9 cellular contexts compared by ENCODE assay signal in genomic region chr19:2969104-2969504, GRCh38. TPM values are rescaled to one million over a fixed set of nuclear protein-coding genes. Genes with fewer than 3 reads are reported as not detected.
DNase-seq lines count a peak whose midpoint lies in the region; ATAC-seq, FAIRE-seq and TF ChIP-seq lines count a peak whose summit lies in the region.
"Had no signal": no experiment of that assay in that cellular context is flagged by ENCODE, and none has a peak within 500 bp of the region (broad histone marks: within the 10 kb centered on the region; RNA-seq: fewer than 3 reads in every experiment).

No MANE protein-coding gene starts in this region.

- DNase-seq in G401 (ENCODE audit: low spot score), result peak; percentile 96
- DNase-seq in NCI-H510A (lab: John Stamatoyannopoulos, UW), result peak; percentile 82
- DNase-seq in fibroblast of pulmonary artery (ENCODE audit: low read depth), result peak; percentile 80
- no peak for DNase-seq in sciatic nerve (ENCODE audit: low spot score)
- no peak for DNase-seq in activated T-cell treated with anti-CD3 and anti-CD28 coated beads, Interleukin-2, amount 50 U/mL, for 48 hours
- no peak for DNase-seq in RCC 7860 (ENCODE audit: low spot score)
- DNase-seq in activated T-cell treated with anti-CD3 and anti-CD28 coated beads for 4 hours, result no peak
- DNase-seq: stimulated activated CD4-positive, alpha-beta T cell treated with anti-CD3 and anti-CD28 coated beads, Interleukin-12 subunit alpha, Interleukin-12 subunit beta, amount 100 ng/mL, for 4 hours had no signal

- peak; percentile 46 for ATAC-seq in sciatic nerve
- no peak for ATAC-seq in HG03159 (IDR thresholded peaks at IDR 0.05; ENCODE audit: unreplicated experiment)

- no peak for TF ChIP-seq CTCF in fibroblast of pulmonary artery (IDR thresholded peaks at IDR 0.05; ENCODE audit: low read length, missing control alignments)

- intact Hi-C loops in sciatic nerve (cut with DNase I), result no loop called here

- in situ Hi-C loops in G401 (cut with HindIII; ENCODE audit: low sequenced_read_pairs), result no loop called here

- H3K4me3 ChIP-seq in fibroblast of pulmonary artery (replicated peaks; ENCODE audit: low read depth, low read length), result no peak overlapping the region

- FAIRE-seq in RCC 7860 (lab: Jason Lieb, UNC), result no peak

RNA-seq across cellular contexts. Expression of gene TLE6, which starts 8.3 kb away (rescaled TPM):
- total RNA-seq in G401 (2014; rRNA removed; shearing (Covaris generic)), result 2.7 and 10.4 TPM in 2 replicates
- 4.4 TPM for total RNA-seq in sciatic nerve

RNA-seq across cellular contexts. Expression of gene ZNF77, which starts 24.3 kb away (rescaled TPM):
- total RNA-seq in G401 (2014; rRNA removed; shearing (Covaris generic)), result 6.5 and 7.1 TPM in 2 replicates
- total RNA-seq in sciatic nerve, result 6.1 TPM

RNA-seq across cellular contexts. Expression of gene TLE2, which starts 60.0 kb away (rescaled TPM):
- total RNA-seq in G401 (2014; rRNA removed; shearing (Covaris generic)), result 10.2 and 11.7 TPM in 2 replicates
- total RNA-seq in sciatic nerve, result 232 TPM

Comparison
In these comparisons a context has a peak if more than half of its experiments do, and no peak if none do; other contexts are left out.
1. DNase-seq: peak in G401 (single experiment), NCI-H510A (single experiment) and fibroblast of pulmonary artery (single experiment); none in sciatic nerve (single experiment), activated T-cell treated with anti-CD3 and anti-CD28 coated beads, Interleukin-2, amount 50 U/mL, for 48 hours (0 of 2), RCC 7860 (single experiment) and activated T-cell treated with anti-CD3 and anti-CD28 coated beads for 4 hours (single experiment).
2. RNA of gene TLE2, which starts 60.0 kb away (total RNA-seq): 232 TPM in sciatic nerve (single experiment); 10.2 to 11.7 TPM in G401; every median in the first group is over 10 times any median in the second.